In the genomic region with DNA sequence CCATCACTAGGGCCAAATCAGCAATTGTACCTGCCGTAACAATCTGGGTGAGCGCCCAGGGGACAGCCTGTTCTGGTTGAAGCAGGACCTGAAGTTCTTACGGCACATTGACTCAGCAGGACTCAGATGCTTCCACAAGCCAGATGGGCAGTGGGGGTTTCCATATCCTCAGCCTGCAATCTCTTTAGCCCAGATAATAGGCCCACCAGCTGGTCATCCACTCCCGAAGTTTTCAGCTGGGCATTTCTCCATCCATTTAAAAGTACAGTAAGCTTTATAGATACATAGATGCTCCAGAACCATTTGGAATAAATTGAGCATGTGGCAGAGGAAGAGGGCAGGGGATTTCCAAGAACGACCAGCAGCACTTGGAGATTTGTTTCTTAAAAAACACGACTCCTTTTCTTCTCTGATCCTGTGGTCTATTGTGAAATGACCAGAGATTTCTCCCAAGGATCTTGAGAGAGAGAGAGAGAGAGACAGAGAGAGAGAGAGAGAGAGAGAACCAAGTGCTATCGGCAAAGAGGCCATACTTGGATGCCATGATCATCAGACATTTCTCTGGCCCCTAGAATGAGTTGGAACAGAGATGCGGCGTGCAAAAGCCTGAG, we compare ENCODE assay signal across 16 cellular contexts.
DNase-seq lines count a peak whose midpoint lies in the region; ATAC-seq, FAIRE-seq and TF ChIP-seq lines count a peak whose summit lies in the region.
"Had no signal": no experiment of that assay in that cellular context is flagged by ENCODE, and none has a peak within 500 bp of the region (broad histone marks: within the 10 kb centered on the region; RNA-seq: fewer than 3 reads in every experiment).

No MANE protein-coding gene starts in this region.

- H3K27ac ChIP-seq in adrenal gland = peak overlapping the region in 3 of 5 donors; percentile 30 to 86 (median 77)
- H3K27ac ChIP-seq in psoas muscle = no peak overlapping the region
- H3K27ac ChIP-seq: HL-60, SJCRH30 had no signal

- FAIRE-seq in GM12891 (lab: Jason Lieb, UNC) = no peak

- intact Hi-C loops in adrenal gland (cut with DNase I) (no loop called here), psoas muscle (cut with DNase I) (loop anchor here in 1 of 2 donors (5.0 to 10.0 kb wide), 4 partner anchors 91 to 499 kb away; a partner anchor contains a TSS)

- no peak for TF ChIP-seq POLR2A in adrenal gland (IDR thresholded peaks at IDR 0.05)
- no peak for TF ChIP-seq POLR2A in GM12891 (IDR thresholded peaks at IDR 0.05; ENCODE audit: low read depth, low read length)

- peak; percentile 39 to 87 (median 85) for ATAC-seq in psoas muscle
- ATAC-seq: activated CD4-positive, CD25-positive, alpha-beta regulatory T cell treated with anti-CD3 and anti-CD28 coated beads, Interleukin-2, amount 50 U/mL, for 24 hours had no signal

- H3K4me3 ChIP-seq in adrenal gland = no peak overlapping the region
- no peak overlapping the region for H3K4me3 ChIP-seq in fibroblast of pulmonary artery (replicated peaks; ENCODE audit: low read depth, low read length)
- H3K4me3 ChIP-seq in psoas muscle = no peak overlapping the region
- H3K4me3 ChIP-seq: esophagus squamous epithelium, SJCRH30 had no signal

- no peaks in the 10 kb centered on the region for H3K36me3 ChIP-seq in adrenal gland (replicated peaks in 1 of 2)
- H3K36me3 ChIP-seq in psoas muscle (ENCODE audit: insufficient read depth in 1 of 2, low read depth in 1 of 2) = no peaks in the 10 kb centered on the region
- H3K36me3 ChIP-seq: esophagus squamous epithelium, SJCRH30 had no signal

- H3K9me3 ChIP-seq in adrenal gland (replicated peaks in 1 of 3) = no peaks in the 10 kb centered on the region
- H3K9me3 ChIP-seq in psoas muscle = peaks cover 3% of the 10 kb centered on the region
- H3K9me3 ChIP-seq: esophagus squamous epithelium, SJCRH30 had no signal

- peaks cover 0 to 15% of the 10 kb centered on the region in 2 donors for H3K4me1 ChIP-seq in adrenal gland (replicated peaks in 1 of 2)
- peaks cover 21% of the 10 kb centered on the region for H3K4me1 ChIP-seq in psoas muscle
- H3K4me1 ChIP-seq: SJCRH30 had no signal

- 84 to 90% (median 87%) methylated on average over 8 to 9 of the region's 9 CpGs for WGBS in adrenal gland, 4 donors
- WGBS in psoas muscle, 3 donors = 25 to 53% (median 37%) methylated on average over 9 of the region's 9 CpGs

- DNase-seq in DMS 273 treated with DMSO at 0.1 percent for 48 hours (lab: John Stamatoyannopoulos, UW) (peak; percentile 43), adrenal gland (no peak), fibroblast of pulmonary artery (ENCODE audit: low read depth) (peak; percentile 37), psoas muscle (peak; percentile 73 to 89), SHP77 (lab: John Stamatoyannopoulos, UW) (no peak), GM12891 (ENCODE audit: insufficient read length, low spot score) (no peak), Ammon's horn (ENCODE audit: low spot score) (no peak)
- DNase-seq in stimulated activated CD4-positive, alpha-beta T cell treated with anti-CD3 and anti-CD28 coated beads, Interleukin-15, amount 100 ng/mL, for 24 hours = no peak
- DNase-seq: activated gamma-delta T cell treated with Interleukin-2 at 50 U/mL for 16 hours; CD4-positive, alpha-beta memory T cell; esophagus squamous epithelium; KBM-7; NCI-H1092 treated with DMSO at 0.1 percent for 48 hours; SJCRH30 had no signal

- no peak for TF ChIP-seq CTCF in adrenal gland (IDR thresholded peaks at IDR 0.05)
- no peak for TF ChIP-seq CTCF in fibroblast of pulmonary artery (IDR thresholded peaks at IDR 0.05; ENCODE audit: low read length, missing control alignments)
- no peak for TF ChIP-seq CTCF in psoas muscle (IDR thresholded peaks at IDR 0.05)

- H3K27me3 ChIP-seq in adrenal gland (no peaks in the 10 kb centered on the region), psoas muscle (ENCODE audit: insufficient read depth in 3 of 3, low read length in 2 of 3) (no peaks in the 10 kb centered on the region)
- H3K27me3 ChIP-seq: esophagus squamous epithelium, SJCRH30 had no signal

TF ChIP-seq in GM12891, 5 proteins besides CTCF, POLR2A, EP300 and RAD21:
- TF ChIP-seq PAX5 (IDR thresholded peaks at IDR 0.05; ENCODE audit: insufficient read depth, low read length, severe bottlenecking) = no peak
- TF ChIP-seq POLR2AphosphoS5 (IDR thresholded peaks at IDR 0.05; ENCODE audit: low read depth, low read length) = no peak
- TF ChIP-seq TAF1 (IDR thresholded peaks at IDR 0.05; ENCODE audit: low read depth, low read length) = no peak
- TF ChIP-seq SPI1 (IDR thresholded peaks at IDR 0.05; ENCODE audit: low read depth, low read length) = no peak
- no peak for TF ChIP-seq POU2F2 (IDR thresholded peaks at IDR 0.05; ENCODE audit: low read depth, low read length)

Comparison
In these comparisons a context has a peak if more than half of its experiments do, and no peak if none do; other contexts are left out.
1. DNase-seq: peak in DMS 273 treated with DMSO at 0.1 percent for 48 hours (single experiment), fibroblast of pulmonary artery (single experiment) and psoas muscle (2 of 2); none in adrenal gland (0 of 7), SHP77 (0 of 2), GM12891 (single experiment), stimulated activated CD4-positive, alpha-beta T cell treated with anti-CD3 and anti-CD28 coated beads, Interleukin-15, amount 100 ng/mL, for 24 hours (single experiment) and Ammon's horn (single experiment).